8 cellular contexts compared by ENCODE assay signal in the genomic region with DNA sequence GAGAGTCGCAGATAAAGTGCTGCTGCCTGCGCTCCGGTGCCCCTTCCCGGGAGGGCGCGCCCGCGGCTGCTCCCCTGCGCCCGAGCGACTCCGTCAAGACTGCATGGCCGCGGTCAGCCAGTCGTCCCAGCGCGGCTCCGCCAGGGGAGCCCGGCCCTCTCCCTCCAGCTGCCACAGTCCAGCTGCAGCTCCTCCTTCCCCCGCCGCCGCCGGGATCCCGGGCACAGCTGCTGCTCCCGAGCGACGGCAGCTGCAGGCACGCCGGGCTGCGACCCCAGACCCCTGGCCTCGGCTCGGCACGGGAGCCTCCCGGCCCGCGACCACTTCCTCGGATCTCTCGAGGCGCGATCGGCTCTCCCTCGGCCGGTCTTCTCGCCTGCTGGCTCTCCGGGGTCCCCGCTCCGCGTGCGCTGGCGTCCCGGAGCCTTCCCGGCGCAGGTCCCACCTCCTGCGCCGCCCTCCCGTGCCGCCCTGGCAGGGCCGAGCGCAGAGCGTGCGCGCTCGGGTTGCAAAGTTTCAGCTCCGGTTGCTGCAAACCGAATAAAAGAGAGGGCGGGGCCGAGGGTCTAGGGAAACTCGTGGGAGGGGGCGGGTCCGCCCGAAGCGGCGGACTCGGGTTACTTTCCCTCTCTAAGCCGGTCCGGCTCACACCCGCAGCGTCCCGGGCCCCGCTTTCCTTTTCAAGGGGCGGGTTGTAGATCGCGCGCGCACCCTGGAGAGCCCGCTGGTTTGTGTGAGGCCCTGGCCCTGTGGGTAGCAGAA. TPM values are rescaled to one million over a fixed set of nuclear protein-coding genes. Genes with fewer than 3 reads are reported as not detected.
DNase-seq lines count a peak whose midpoint lies in the region; ATAC-seq and TF ChIP-seq lines count a peak whose summit lies in the region.

CNKSR3 (minus strand) TSS at position 542 of the 762 bp plus-strand sequence. CDS start 571 bp downstream, outside the sequence.

- peak within 1 kb of the TSS; percentile 67 for H3K4me3 ChIP-seq in mesodermal cell (ENCODE audit: extremely low read depth, insufficient read depth, low read length, poor library complexity, severe bottlenecking)

- peaks cover 4% of the 10 kb centered on the region for H3K4me1 ChIP-seq in mesodermal cell (ENCODE audit: control insufficient read depth, insufficient read depth, low read length, poor library complexity, severe bottlenecking)

- H3K4me1 Mint-ChIP-seq in stimulated activated naive B cell treated with anti-CD40 and anti-IgM and Interleukin-4, amounts not matched to agents 10 μg/mL and 1 μg/mL and 100 μg/mL, for 72 hours: peaks cover 7 to 26% of the 10 kb centered on the region in 2 donors

- no peak for TF ChIP-seq CTCF in VCaP (conservative IDR thresholded peaks at IDR 0.05)

- H3K27ac Mint-ChIP-seq in stimulated activated naive B cell treated with anti-CD40 and anti-IgM and Interleukin-4, amounts not matched to agents 10 μg/mL and 1 μg/mL and 100 μg/mL, for 72 hours: no peak within 1 kb of the TSS

- H3K4me3 Mint-ChIP-seq in stimulated activated naive B cell treated with anti-CD40 and anti-IgM and Interleukin-4, amounts not matched to agents 10 μg/mL and 1 μg/mL and 100 μg/mL, for 72 hours: peak within 1 kb of the TSS; percentile 75 to 85

- peak within 1 kb of the TSS; percentile 93 for H3K27ac ChIP-seq in VCaP
- peak within 1 kb of the TSS; percentile 65 for H3K27ac ChIP-seq in epithelial cell of prostate
- peak within 1 kb of the TSS; percentile 77 for H3K27ac ChIP-seq in mesodermal cell (ENCODE audit: low read depth, low read length, severe bottlenecking)

- H3K36me3 ChIP-seq in mesodermal cell (ENCODE audit: control insufficient read depth, insufficient read depth, low read length): peaks cover 3% of the 10 kb centered on the region

- 0 to 1% methylated on average over 34 to 79 of the region's 86 CpGs for WGBS in mesodermal cell (ENCODE audit: insufficient coverage in 2 of 2), 2 experiments

- H3K9me3 ChIP-seq in mesodermal cell (ENCODE audit: control insufficient read depth, low read length): no peaks in the 10 kb centered on the region

- no peaks in the 10 kb centered on the region for H3K36me3 Mint-ChIP-seq in stimulated activated naive B cell treated with anti-CD40 and anti-IgM and Interleukin-4, amounts not matched to agents 10 μg/mL and 1 μg/mL and 100 μg/mL, for 72 hours

- ATAC-seq in GM18511 (IDR thresholded peaks at IDR 0.05; ENCODE audit: unreplicated experiment) (peak; percentile 76), HG02943 (IDR thresholded peaks at IDR 0.05; ENCODE audit: low read depth, unreplicated experiment) (peak; percentile 71)
- ATAC-seq in stimulated activated naive B cell treated with anti-CD40 and anti-IgM and Interleukin-4, amounts not matched to agents 10 μg/mL and 1 μg/mL and 100 μg/mL, for 72 hours (replicated peaks): peak; percentile 78 to 79

- peaks cover 56 to 71% of the 10 kb centered on the region in 2 donors for H3K27me3 Mint-ChIP-seq in stimulated activated naive B cell treated with anti-CD40 and anti-IgM and Interleukin-4, amounts not matched to agents 10 μg/mL and 1 μg/mL and 100 μg/mL, for 72 hours

- peaks cover 0 to 2% of the 10 kb centered on the region in 2 donors for H3K9me3 Mint-ChIP-seq in stimulated activated naive B cell treated with anti-CD40 and anti-IgM and Interleukin-4, amounts not matched to agents 10 μg/mL and 1 μg/mL and 100 μg/mL, for 72 hours

- DNase-seq in AG08395 (ENCODE audit: low spot score) (peak; percentile 80), NCI-H187 treated with DMSO at 0.1 percent for 48 hours (lab: John Stamatoyannopoulos, UW) (peak; percentile 81), epithelial cell of prostate (ENCODE audit: low read depth, low spot score) (peak; percentile 14)
- peak; percentile 8 for DNase-seq in stimulated activated naive B cell treated with anti-CD40 and anti-IgM and Interleukin-4, amounts not matched to agents 10 μg/mL and 1 μg/mL and 100 μg/mL, for 72 hours

RNA-seq across cellular contexts. Expression of gene CNKSR3, which starts in this region (rescaled TPM):
- 7.8 TPM for polyA plus RNA-seq in mesodermal cell (2013, experiment 1 of 2)
- 7.5 TPM for polyA plus RNA-seq in mesodermal cell (2013, experiment 2 of 2)

Comparison
In these comparisons a context has a peak if more than half of its experiments do, and no peak if none do; other contexts are left out.
1. Peak in every context shown above with its lines: DNase-seq, ATAC-seq, H3K4me3 ChIP-seq and H3K27ac ChIP-seq.
2. DNase-seq: peak in every context shown above with its lines; median percentile 81 in NCI-H187 treated with DMSO at 0.1 percent for 48 hours; 80 in AG08395; 14 in epithelial cell of prostate; 8 in stimulated activated naive B cell treated with anti-CD40 and anti-IgM and Interleukin-4, amounts not matched to agents 10 μg/mL and 1 μg/mL and 100 μg/mL, for 72 hours.